In genomic region chr1:46131727-46132528, GRCh38 we compare ENCODE assay signal across 1 cellular context.
TF ChIP-seq lines count a peak whose summit lies in the region.

No MANE protein-coding gene starts in this region.

TF ChIP-seq in HepG2, 621 proteins besides CTCF, POLR2A, EP300 and RAD21:
- 0 out of 2 replicates have a peak, but pooled peaks have one; percentile 11 for TF ChIP-seq ZNF567 (CRISPR knock-in tag; IDR thresholded peaks at IDR 0.05; ENCODE audit: borderline replicate concordance)
- no peak for TF ChIP-seq ZNF781 (CRISPR knock-in tag; IDR thresholded peaks at IDR 0.05; ENCODE audit: borderline replicate concordance, not compliant biosample characterization)
- TF ChIP-seq PHF20 (CRISPR knock-in tag; IDR thresholded peaks at IDR 0.05) = no peak
- no peak for TF ChIP-seq ARHGAP35 (CRISPR knock-in tag; IDR thresholded peaks at IDR 0.05; ENCODE audit: borderline replicate concordance)
- TF ChIP-seq HNRNPLL (IDR thresholded peaks at IDR 0.05; ENCODE audit: low read depth, low read length, poor library complexity, severe bottlenecking) = no peak
- TF ChIP-seq ZNF354B (CRISPR knock-in tag; IDR thresholded peaks at IDR 0.05) = no peak
- no peak for TF ChIP-seq ZFP82 (CRISPR knock-in tag; IDR thresholded peaks at IDR 0.05; ENCODE audit: borderline replicate concordance)
- TF ChIP-seq IKZF1 (IDR thresholded peaks at IDR 0.05) = no peak
- no peak for TF ChIP-seq ZNF253 (CRISPR knock-in tag; IDR thresholded peaks at IDR 0.05; ENCODE audit: borderline replicate concordance)
- TF ChIP-seq ZNF367 (CRISPR knock-in tag; IDR thresholded peaks at IDR 0.05; ENCODE audit: borderline replicate concordance) = no peak
- no peak for TF ChIP-seq E2F2 (CRISPR knock-in tag; IDR thresholded peaks at IDR 0.05; ENCODE audit: borderline replicate concordance)
- TF ChIP-seq ZNF777 (CRISPR knock-in tag; IDR thresholded peaks at IDR 0.05) = 0 out of 2 replicates have a peak, but pooled peaks have one; percentile 13
- peak; percentile 44; the same call in 1 of the 2 replicates for TF ChIP-seq HOXA3 (CRISPR knock-in tag; IDR thresholded peaks at IDR 0.05)
- 0 out of 2 replicates have a peak, but pooled peaks have one; percentile 0 for TF ChIP-seq KDM6A (CRISPR knock-in tag; IDR thresholded peaks at IDR 0.05; ENCODE audit: low read depth)
- no peak for TF ChIP-seq ZNF790 (CRISPR knock-in tag; IDR thresholded peaks at IDR 0.05; ENCODE audit: borderline replicate concordance)
- no peak for TF ChIP-seq ZMAT5 (CRISPR knock-in tag; IDR thresholded peaks at IDR 0.05; ENCODE audit: borderline replicate concordance, low read depth)
- TF ChIP-seq ZNF512 (CRISPR knock-in tag; IDR thresholded peaks at IDR 0.05) = 0 out of 2 replicates have a peak, but pooled peaks have one; percentile 18
- TF ChIP-seq ZSCAN31 (CRISPR knock-in tag; IDR thresholded peaks at IDR 0.05; ENCODE audit: low read depth) = no peak
- TF ChIP-seq, protein P1, sequence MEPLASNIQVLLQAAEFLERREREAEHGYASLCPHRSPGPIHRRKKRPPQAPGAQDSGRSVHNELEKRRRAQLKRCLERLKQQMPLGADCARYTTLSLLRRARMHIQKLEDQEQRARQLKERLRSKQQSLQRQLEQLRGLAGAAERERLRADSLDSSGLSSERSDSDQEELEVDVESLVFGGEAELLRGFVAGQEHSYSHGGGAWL (CRISPR knock-in tag; IDR thresholded peaks at IDR 0.05) = no peak
- TF ChIP-seq NFE2L1 (CRISPR knock-in tag; IDR thresholded peaks at IDR 0.05; ENCODE audit: borderline replicate concordance) = 0 out of 2 replicates have a peak, but pooled peaks have one; percentile 3
- TF ChIP-seq NFE2 (CRISPR knock-in tag; IDR thresholded peaks at IDR 0.05) = no peak
- no peak for TF ChIP-seq ZNF207 (IDR thresholded peaks at IDR 0.05; ENCODE audit: borderline replicate concordance)
- TF ChIP-seq IRX3 (CRISPR knock-in tag; IDR thresholded peaks at IDR 0.05; ENCODE audit: borderline replicate concordance, low read depth) = no peak
- no peak for TF ChIP-seq ARNT2 (CRISPR knock-in tag; IDR thresholded peaks at IDR 0.05; ENCODE audit: low read depth)
- TF ChIP-seq STAT6 (CRISPR knock-in tag; IDR thresholded peaks at IDR 0.05; ENCODE audit: borderline replicate concordance) = 0 out of 2 replicates have a peak, but pooled peaks have one; percentile 8
- TF ChIP-seq GATA4 (IDR thresholded peaks at IDR 0.05; ENCODE audit: borderline replicate concordance, low read depth) = no peak
- TF ChIP-seq, protein P2, sequence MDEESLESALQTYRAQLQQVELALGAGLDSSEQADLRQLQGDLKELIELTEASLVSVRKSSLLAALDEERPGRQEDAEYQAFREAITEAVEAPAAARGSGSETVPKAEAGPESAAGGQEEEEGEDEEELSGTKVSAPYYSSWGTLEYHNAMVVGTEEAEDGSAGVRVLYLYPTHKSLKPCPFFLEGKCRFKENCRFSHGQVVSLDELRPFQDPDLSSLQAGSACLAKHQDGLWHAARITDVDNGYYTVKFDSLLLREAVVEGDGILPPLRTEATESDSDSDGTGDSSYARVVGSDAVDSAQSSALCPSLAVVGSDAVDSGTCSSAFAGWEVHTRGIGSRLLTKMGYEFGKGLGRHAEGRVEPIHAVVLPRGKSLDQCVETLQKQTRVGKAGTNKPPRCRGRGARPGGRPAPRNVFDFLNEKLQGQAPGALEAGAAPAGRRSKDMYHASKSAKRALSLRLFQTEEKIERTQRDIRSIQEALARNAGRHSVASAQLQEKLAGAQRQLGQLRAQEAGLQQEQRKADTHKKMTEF (CRISPR knock-in tag; IDR thresholded peaks at IDR 0.05) = no peak
- TF ChIP-seq, protein P3, sequence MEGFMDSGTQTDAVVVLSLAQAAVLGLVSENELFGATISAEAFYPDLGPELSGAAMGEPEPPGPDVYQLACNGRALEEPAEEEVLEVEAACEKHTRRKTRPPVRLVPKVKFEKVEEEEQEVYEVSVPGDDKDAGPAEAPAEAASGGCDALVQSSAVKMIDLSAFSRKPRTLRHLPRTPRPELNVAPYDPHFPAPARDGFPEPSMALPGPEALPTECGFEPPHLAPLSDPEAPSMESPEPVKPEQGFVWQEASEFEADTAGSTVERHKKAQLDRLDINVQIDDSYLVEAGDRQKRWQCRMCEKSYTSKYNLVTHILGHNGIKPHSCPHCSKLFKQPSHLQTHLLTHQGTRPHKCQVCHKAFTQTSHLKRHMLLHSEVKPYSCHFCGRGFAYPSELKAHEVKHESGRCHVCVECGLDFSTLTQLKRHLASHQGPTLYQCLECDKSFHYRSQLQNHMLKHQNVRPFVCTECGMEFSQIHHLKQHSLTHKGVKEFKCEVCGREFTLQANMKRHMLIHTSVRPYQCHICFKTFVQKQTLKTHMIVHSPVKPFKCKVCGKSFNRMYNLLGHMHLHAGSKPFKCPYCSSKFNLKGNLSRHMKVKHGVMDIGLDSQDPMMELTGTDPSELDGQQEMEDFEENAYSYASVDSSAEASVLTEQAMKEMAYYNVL (CRISPR knock-in tag; IDR thresholded peaks at IDR 0.05; ENCODE audit: borderline replicate concordance) = peak; percentile 73; the same call in 1 of the 2 replicates
